Comparison of ENCODE assay signal across 11 cellular contexts in genomic region chr6:42429042-42429574, GRCh38. TPM values are rescaled to one million over a fixed set of nuclear protein-coding genes. Genes with fewer than 3 reads are reported as not detected.
DNase-seq lines count a peak whose midpoint lies in the region; ATAC-seq and TF ChIP-seq lines count a peak whose summit lies in the region.
"Had no signal": no experiment of that assay in that cellular context is flagged by ENCODE, and none has a peak within 500 bp of the region (broad histone marks: within the 10 kb centered on the region; RNA-seq: fewer than 3 reads in every experiment).

No MANE protein-coding gene starts in this region.

- no peak overlapping the region for H2BK15ac ChIP-seq in mesendoderm (replicated peaks; ENCODE audit: low read depth)

- no peaks in the 10 kb centered on the region for H3K79me1 ChIP-seq in mesendoderm (ENCODE audit: low read length)

- H3K4me1 ChIP-seq in heart right ventricle: peaks cover 0 to 28% (median 17%) of the 10 kb centered on the region in 9 donors
- peaks cover 11% of the 10 kb centered on the region for H3K4me1 ChIP-seq in mesendoderm (ENCODE audit: control insufficient read depth, low read depth, low read length)
- H3K4me1 ChIP-seq in upper lobe of left lung: peaks cover 15 to 20% (median 19%) of the 10 kb centered on the region in 4 donors
- peaks cover 5% of the 10 kb centered on the region for H3K4me1 ChIP-seq in ovary (ENCODE audit: insufficient read depth)

- H3K27ac ChIP-seq in heart right ventricle (peak overlapping the region in 7 of 10 donors; percentile 8 to 82 (median 60)), mesendoderm (ENCODE audit: low read depth, low read length) (no peak overlapping the region), upper lobe of left lung (peak overlapping the region; percentile 10 to 72 (median 51)), ovary (no peak overlapping the region)

- TF ChIP-seq POLR2A in upper lobe of left lung (IDR thresholded peaks at IDR 0.05): no peak
- TF ChIP-seq POLR2A in ovary (IDR thresholded peaks at IDR 0.05): no peak

- TF ChIP-seq CTCF in heart right ventricle (IDR thresholded peaks at IDR 0.05) (no peak), upper lobe of left lung (IDR thresholded peaks at IDR 0.05) (no peak), ovary (IDR thresholded peaks at IDR 0.05) (no peak), chondrocyte (IDR thresholded peaks at IDR 0.05) (no peak)

- H3K9ac ChIP-seq in mesendoderm (ENCODE audit: low read length): peak overlapping the region; percentile 22

- H3K36me3 ChIP-seq in heart right ventricle: peaks cover 0 to 9% (median 0%) of the 10 kb centered on the region in 9 donors
- H3K36me3 ChIP-seq in mesendoderm (ENCODE audit: control insufficient read depth, insufficient read depth, low read length): no peaks in the 10 kb centered on the region
- no peaks in the 10 kb centered on the region for H3K36me3 ChIP-seq in upper lobe of left lung
- H3K36me3 ChIP-seq in ovary: no peaks in the 10 kb centered on the region

- 61 to 71% methylated on average over 8 of the region's 8 CpGs for WGBS in heart right ventricle, 2 donors
- no CpG with 5 or more reads among the region's 8 CpGs for WGBS in mesendoderm (ENCODE audit: extremely low coverage, insufficient coverage, low lambda C conversion rate)
- WGBS in upper lobe of left lung, 2 donors: 31 to 51% methylated on average over 8 of the region's 8 CpGs
- WGBS in ovary, 3 donors: 78 to 83% (median 80%) methylated on average over 8 of the region's 8 CpGs

- intact Hi-C loops in heart right ventricle (cut with DNase I) (no loop called here), left ventricle myocardium superior (cut with micrococcal nuclease) (no loop called here), ovary (cut with DNase I) (no loop called here)

- no peak overlapping the region for H3K18ac ChIP-seq in mesendoderm (ENCODE audit: low read length)

- no peak overlapping the region for H3K4me2 ChIP-seq in mesendoderm (ENCODE audit: low read length)

- H3K4me3 ChIP-seq in heart right ventricle (no peak overlapping the region), mesendoderm (ENCODE audit: low read length) (no peak overlapping the region), upper lobe of left lung (no peak overlapping the region), ovary (no peak overlapping the region)

- no peak overlapping the region for H3K23ac ChIP-seq in mesendoderm (ENCODE audit: low read length)

- peak overlapping the region; percentile 77 for H3K4me3 Mint-ChIP-seq in activated naive CD4-positive, alpha-beta T cell treated with anti-CD3 and anti-CD28 coated beads, Interleukin-2, amount 50 U/mL, for 24 hours
- no peak overlapping the region for H3K4me3 Mint-ChIP-seq in chondrocyte (ENCODE audit: unreplicated experiment)

- no peak overlapping the region for H2AK5ac ChIP-seq in mesendoderm (ENCODE audit: low read length)

- H3K27me3 Mint-ChIP-seq in activated naive CD4-positive, alpha-beta T cell treated with anti-CD3 and anti-CD28 coated beads, Interleukin-2, amount 50 U/mL, for 24 hours: no peaks in the 10 kb centered on the region
- H3K27me3 Mint-ChIP-seq in chondrocyte (ENCODE audit: low read depth): no peaks in the 10 kb centered on the region
- H3K27me3 Mint-ChIP-seq: B cell had no signal

- peak overlapping the region; percentile 12 for H3K56ac ChIP-seq in mesendoderm (ENCODE audit: low read length)

- H2BK5ac ChIP-seq in mesendoderm (ENCODE audit: low read length): no peak overlapping the region

- ATAC-seq in heart right ventricle: peak in 2 of 8 donors; percentile 9 to 45
- no peak for ATAC-seq in left ventricle myocardium superior
- ATAC-seq in upper lobe of left lung (ENCODE audit: low FRiP score in 2 of 2): peak in 1 of 2 donors; percentile 26

- H3K9me3 ChIP-seq in heart right ventricle: peaks cover 0 to 14% (median 9%) of the 10 kb centered on the region in 11 donors
- peaks cover 0 to 7% (median 0%) of the 10 kb centered on the region in 4 donors for H3K9me3 ChIP-seq in upper lobe of left lung
- H3K9me3 ChIP-seq in ovary: no peaks in the 10 kb centered on the region

- H3K4ac ChIP-seq in mesendoderm (ENCODE audit: low read depth, low read length): no peak overlapping the region

- no peak for TF ChIP-seq EP300 in upper lobe of left lung (IDR thresholded peaks at IDR 0.05)
- no peak for TF ChIP-seq EP300 in ovary (IDR thresholded peaks at IDR 0.05)

- H3K36me3 Mint-ChIP-seq in activated naive CD4-positive, alpha-beta T cell treated with anti-CD3 and anti-CD28 coated beads, Interleukin-2, amount 50 U/mL, for 24 hours: peaks cover 15% of the 10 kb centered on the region
- H3K36me3 Mint-ChIP-seq in chondrocyte (ENCODE audit: low read depth): peaks cover 9% of the 10 kb centered on the region

- H4K8ac ChIP-seq in mesendoderm (ENCODE audit: low read depth, low read length): no peak overlapping the region

- H3K9me3 Mint-ChIP-seq in activated naive CD4-positive, alpha-beta T cell treated with anti-CD3 and anti-CD28 coated beads, Interleukin-2, amount 50 U/mL, for 24 hours: peaks cover 4% of the 10 kb centered on the region
- peaks cover 11% of the 10 kb centered on the region for H3K9me3 Mint-ChIP-seq in chondrocyte (ENCODE audit: low read depth)

- DNase-seq in heart right ventricle (no peak), left ventricle myocardium superior (no peak), mesendoderm (no peak), upper lobe of left lung (no peak), SKM-1 treated with dmso at 0.1 percent for 144 hours (lab: John Stamatoyannopoulos, UW; ENCODE audit: unreplicated experiment) (no peak), ovary (no peak), chondrocyte (ENCODE audit: low spot score) (no peak)
- DNase-seq: NCI-H2029, T-helper 9 cell had no signal

- peaks cover 70% of the 10 kb centered on the region for H3K4me1 Mint-ChIP-seq in activated naive CD4-positive, alpha-beta T cell treated with anti-CD3 and anti-CD28 coated beads, Interleukin-2, amount 50 U/mL, for 24 hours
- peaks cover 6% of the 10 kb centered on the region for H3K4me1 Mint-ChIP-seq in chondrocyte (ENCODE audit: low read depth)

- H3K27ac Mint-ChIP-seq in activated naive CD4-positive, alpha-beta T cell treated with anti-CD3 and anti-CD28 coated beads, Interleukin-2, amount 50 U/mL, for 24 hours: peak overlapping the region; percentile 84
- H3K27ac Mint-ChIP-seq in chondrocyte (ENCODE audit: unreplicated experiment): no peak overlapping the region

- no peaks in the 10 kb centered on the region for H3K27me3 ChIP-seq in heart right ventricle
- H3K27me3 ChIP-seq in mesendoderm (ENCODE audit: insufficient read depth, low read length, poor library complexity): no peaks in the 10 kb centered on the region
- no peaks in the 10 kb centered on the region for H3K27me3 ChIP-seq in upper lobe of left lung
- no peaks in the 10 kb centered on the region for H3K27me3 ChIP-seq in ovary

- H2BK120ac ChIP-seq in mesendoderm (ENCODE audit: low read depth, low read length): no peak overlapping the region

- no peak overlapping the region for H4K5ac ChIP-seq in mesendoderm (ENCODE audit: low read length)

- no peaks in the 10 kb centered on the region for H3K79me2 ChIP-seq in mesendoderm (ENCODE audit: control insufficient read depth, insufficient read depth, low read length)

RNA-seq across cellular contexts. Expression of gene TRERF1, which starts 22.6 kb away (rescaled TPM):
- total RNA-seq in heart right ventricle (1 to 10 TPM in 8 of 10 donors, under 1 TPM in 2; 0.91 to 2.8 (median 1.6) TPM), left ventricle myocardium superior (1.8 TPM), upper lobe of left lung (1 to 10 TPM; 2.0 to 7.3 (median 5.4) TPM), ovary (10 to 100 TPM in 4 of 7 donors, 1 to 10 TPM in 3; 4.5 to 13.7 (median 11.2) TPM), chondrocyte (1.8 to 3.3 TPM (median 2.4 TPM) in 3 replicates)
- polyA plus RNA-seq in heart right ventricle (1 to 10 TPM in 1 of 2 donors, under 1 TPM in 1; 0.75 to 1.7 TPM), ovary (1 to 10 TPM; 4.5 to 6.0 TPM)
- polyA plus RNA-seq in mesendoderm (2013, experiment 1 of 2): 4.7 TPM
- polyA plus RNA-seq in mesendoderm (2013, experiment 2 of 2): 5.2 TPM

Comparison
In these comparisons a context has a peak if more than half of its experiments do, and no peak if none do; other contexts are left out.
1. H3K27ac ChIP-seq: peak in heart right ventricle (7 of 10) and upper lobe of left lung (4 of 4); none in mesendoderm (single experiment) and ovary (0 of 2).